21 cellular contexts compared by ENCODE assay signal in the genomic region with DNA sequence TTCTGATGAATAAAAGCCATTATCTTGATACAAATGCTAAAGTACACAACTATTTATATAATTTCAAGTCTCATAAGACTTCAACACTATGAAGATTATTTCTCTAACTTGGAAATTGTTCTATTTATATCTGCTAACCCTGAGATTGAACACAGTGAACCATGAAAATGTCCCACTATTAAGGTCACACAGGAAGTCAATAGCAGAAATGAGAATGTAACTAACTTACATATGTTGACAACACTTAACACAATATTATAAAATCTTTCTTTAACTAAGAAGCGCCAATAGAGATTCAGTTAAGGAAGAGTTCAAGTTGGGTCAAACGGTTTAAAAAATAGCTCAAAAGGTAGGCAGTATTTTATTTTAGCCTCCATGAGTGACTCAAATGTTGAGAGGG.
DNase-seq lines count a peak whose midpoint lies in the region; ATAC-seq, FAIRE-seq and TF ChIP-seq lines count a peak whose summit lies in the region.
"Had no signal": no experiment of that assay in that cellular context is flagged by ENCODE, and none has a peak within 500 bp of the region (broad histone marks: within the 10 kb centered on the region; RNA-seq: fewer than 3 reads in every experiment).

No MANE protein-coding gene starts in this region.

- TF ChIP-seq CTCF in H1 (IDR thresholded peaks at IDR 0.05; ENCODE audit: control extremely low read depth in 1 of 3, insufficient read depth in 1 of 3, low read depth in 1 of 3, low read length in 3 of 3) = no peak

- 0 out of 2 replicates have a peak overlapping the region, but pooled peaks have one; percentile 22 for H2AFZ ChIP-seq in H1 (ENCODE audit: low read length)

- H3K27ac ChIP-seq in BLaER1 treated with 17β-estradiol and CSF1 and Interleukin-3, amounts not matched to agents 10 nM and 100 nM = peak overlapping the region in 9 of 11 experiments; percentile 36 to 71 (median 64); a peak in 19 of 22 replicates
- no peak overlapping the region for H3K27ac ChIP-seq in H1 (ENCODE audit: low read depth, low read length)
- H3K27ac ChIP-seq: A549, Peyer's patch had no signal

- no peak for TF ChIP-seq POLR2A in H1 (IDR thresholded peaks at IDR 0.05; ENCODE audit: control extremely low read depth in 1 of 2, low read depth in 2 of 2, low read length in 2 of 2)

- H3K23ac ChIP-seq in H1 (ENCODE audit: insufficient read length) = no peak overlapping the region

- H3K4me1 ChIP-seq in BLaER1 treated with 17β-estradiol and CSF1 and Interleukin-3, amounts not matched to agents 10 nM and 100 nM = peaks cover 27 to 57% (median 41%) of the 10 kb centered on the region in 10 experiments
- no peaks in the 10 kb centered on the region for H3K4me1 ChIP-seq in H1 (replicated peaks in 1 of 4; ENCODE audit: control insufficient read depth in 3 of 4, insufficient read depth in 4 of 4, low read length in 3 of 4)
- H3K4me1 ChIP-seq: Peyer's patch had no signal

- CTCF ChIA-PET in H1 (lab: Charles Lee; ENCODE audit: partially characterized antibody) = no interaction called here

- POLR2A ChIA-PET in H1 (lab: Charles Lee; ENCODE audit: partially characterized antibody) = no interaction called here

- no peaks in the 10 kb centered on the region for H3K79me2 ChIP-seq in H1 (ENCODE audit: control insufficient read depth in 1 of 2, insufficient read depth in 2 of 2, low read length in 2 of 2)

- no peak overlapping the region for H3K14ac ChIP-seq in H1 (ENCODE audit: insufficient read length)

- no peaks in the 10 kb centered on the region for H3K36me3 ChIP-seq in BLaER1 treated with 17β-estradiol and CSF1 and Interleukin-3, amounts not matched to agents 10 nM and 100 nM
- no peaks in the 10 kb centered on the region for H3K36me3 ChIP-seq in H1 (ENCODE audit: control insufficient read depth in 2 of 4, insufficient read depth in 4 of 4, low read length in 3 of 4)
- H3K36me3 ChIP-seq: Peyer's patch had no signal

- no peak overlapping the region for H4K8ac ChIP-seq in H1 (ENCODE audit: extremely low read depth, insufficient read depth, low read length)

- H2BK20ac ChIP-seq in H1 (ENCODE audit: low read length) = no peak overlapping the region

- H2BK5ac ChIP-seq in H1 (ENCODE audit: low read depth, low read length) = no peak overlapping the region

- peaks cover 0 to 15% (median 0%) of the 10 kb centered on the region in 11 experiments; a peak in 4 of 22 replicates for H3K9me3 ChIP-seq in BLaER1 treated with 17β-estradiol and CSF1 and Interleukin-3, amounts not matched to agents 10 nM and 100 nM (replicated peaks in 1 of 11)
- no peaks in the 10 kb centered on the region for H3K9me3 ChIP-seq in H1 (ENCODE audit: insufficient read depth in 2 of 2, low read depth in 1 of 2, low read length in 1 of 2)
- H3K9me3 ChIP-seq: A549, Peyer's patch had no signal

- no peak overlapping the region for H2AK5ac ChIP-seq in H1 (ENCODE audit: low read depth, low read length)

- H3K4me3 ChIP-seq in BLaER1 treated with 17β-estradiol and CSF1 and Interleukin-3, amounts not matched to agents 10 nM and 100 nM = no peak overlapping the region
- H3K4me3 ChIP-seq in H1 (ENCODE audit: extremely low read depth in 1 of 4, insufficient read depth in 2 of 4, low read depth in 3 of 4, low read length in 4 of 4) = no peak overlapping the region
- H3K4me3 ChIP-seq: A549, Peyer's patch had no signal

- ATAC-seq in GM18868 (IDR thresholded peaks at IDR 0.05; ENCODE audit: unreplicated experiment) (peak; percentile 37), HG03432 (IDR thresholded peaks at IDR 0.05; ENCODE audit: unreplicated experiment) (peak; percentile 36), HG03196 (IDR thresholded peaks at IDR 0.05; ENCODE audit: unreplicated experiment) (no peak), HG02623 (IDR thresholded peaks at IDR 0.05; ENCODE audit: unreplicated experiment) (no peak)
- ATAC-seq: A549; CD8-positive, alpha-beta T cell had no signal

- H3K4ac ChIP-seq in H1 (replicated peaks; ENCODE audit: insufficient read length, low read depth, low read length) = no peak overlapping the region

- H4K5ac ChIP-seq in H1 (ENCODE audit: insufficient read length, low read depth, low read length) = no peak overlapping the region

- H3K4me2 ChIP-seq in BLaER1 treated with 17β-estradiol and CSF1 and Interleukin-3, amounts not matched to agents 10 nM and 100 nM = peak overlapping the region; percentile 25 to 64 (median 49); a peak in 21 of 22 replicates
- no peak overlapping the region for H3K4me2 ChIP-seq in H1 (ENCODE audit: insufficient read depth in 1 of 2, low read depth in 2 of 2, low read length in 2 of 2)
- H3K4me2 ChIP-seq: A549, SK-N-SH had no signal

- FAIRE-seq in H1 (lab: Jason Lieb, UNC) = no peak
- FAIRE-seq: D721Med, H54 had no signal

- H3K27me3 ChIP-seq in BLaER1 treated with 17β-estradiol and CSF1 and Interleukin-3, amounts not matched to agents 10 nM and 100 nM = no peaks in the 10 kb centered on the region
- H3K27me3 ChIP-seq in H1 (replicated peaks in 1 of 4; ENCODE audit: control insufficient read depth in 3 of 4, extremely low read depth in 1 of 4, insufficient read depth in 3 of 4, low read length in 3 of 4) = no peaks in the 10 kb centered on the region
- H3K27me3 ChIP-seq: Peyer's patch had no signal

- H4K20me1 ChIP-seq in BLaER1 treated with 17β-estradiol and CSF1 and Interleukin-3, amounts not matched to agents 10 nM and 100 nM = no peaks in the 10 kb centered on the region
- no peaks in the 10 kb centered on the region for H4K20me1 ChIP-seq in H1 (replicated peaks in 1 of 2; ENCODE audit: control insufficient read depth in 1 of 2, insufficient read depth in 2 of 2, low read length in 2 of 2)

- no peak overlapping the region for H3K18ac ChIP-seq in H1 (ENCODE audit: extremely low read depth, low read length)

- WGBS in H1 (ENCODE audit: extremely low coverage in 1 of 2, insufficient coverage in 1 of 2, insufficient read length in 1 of 2, insufficient replicate concordance in 2 of 2, low coverage in 1 of 2, low lambda C conversion rate in 2 of 2, missing lambda C conversion rate in 1 of 2), 2 experiments = 44% methylated on average over 2 of the region's 2 CpGs; no CpG with 5 or more reads in 1 of the 2 experiments

- H3K23me2 ChIP-seq in H1 (ENCODE audit: low read depth, low read length) = peaks cover 2% of the 10 kb centered on the region; the same call in 1 of the 2 replicates

- H2BK15ac ChIP-seq in H1 (ENCODE audit: low read length) = no peak overlapping the region; the same call in 1 of the 2 replicates

- no peak overlapping the region for H3K56ac ChIP-seq in H1 (replicated peaks; ENCODE audit: insufficient read length, low read depth, low read length)

- TF ChIP-seq RAD21 in H1 (IDR thresholded peaks at IDR 0.05 in 1 of 2, conservative IDR thresholded peaks at IDR 0.05 in 1 of 2; ENCODE audit: low read depth in 2 of 2, low read length in 2 of 2) = no peak

- H2BK120ac ChIP-seq in H1 (replicated peaks; ENCODE audit: low read depth, low read length) = no peak overlapping the region

- no peak overlapping the region for H4K91ac ChIP-seq in H1 (replicated peaks; ENCODE audit: insufficient read length, low read length)

- DNase-seq in H1 (ENCODE audit: low read depth in 1 of 2, low spot score in 2 of 2) = no peak
- no peak for DNase-seq in HT-29 (ENCODE audit: low spot score)
- DNase-seq in activated CD4-positive, alpha-beta T cell treated with anti-CD3 and anti-CD28 coated beads, Interleukin-2, amount 50 U/mL, for 1 hour = no peak
- DNase-seq: CD8-positive, alpha-beta T cell; DMS79 treated with DMSO at 0.1 percent for 48 hours; GDM1; NCI-H1092; NCI-H1694 treated with DMSO at 0.1 percent for 48 hours; NCI-H2171; NCI-H774; Peyer's patch; Right ventricle myocardium superior; SK-N-SH had no signal

- no peak for TF ChIP-seq EP300 in H1 (IDR thresholded peaks at IDR 0.05; ENCODE audit: borderline replicate concordance in 1 of 2, low read depth in 2 of 2, low read length in 2 of 2)

- no peaks in the 10 kb centered on the region for H3K79me1 ChIP-seq in H1 (ENCODE audit: low read depth, low read length)

- no peak overlapping the region for H2BK12ac ChIP-seq in H1 (ENCODE audit: low read depth, low read length)

- H3K9ac ChIP-seq in BLaER1 treated with 17β-estradiol and CSF1 and Interleukin-3, amounts not matched to agents 10 nM and 100 nM = peak overlapping the region in 1 of 11 experiments; percentile 16; a peak in 1 of 22 replicates
- H3K9ac ChIP-seq in H1 (replicated peaks in 1 of 4; ENCODE audit: extremely low read depth in 1 of 4, low read depth in 3 of 4, low read length in 3 of 4) = no peak overlapping the region
- H3K9ac ChIP-seq: SK-N-SH had no signal

TF ChIP-seq in H1, 55 proteins besides CTCF, POLR2A, EP300 and RAD21:
- TF ChIP-seq, protein P1, sequence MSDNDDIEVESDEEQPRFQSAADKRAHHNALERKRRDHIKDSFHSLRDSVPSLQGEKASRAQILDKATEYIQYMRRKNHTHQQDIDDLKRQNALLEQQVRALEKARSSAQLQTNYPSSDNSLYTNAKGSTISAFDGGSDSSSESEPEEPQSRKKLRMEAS (IDR thresholded peaks at IDR 0.05) = no peak
- TF ChIP-seq SIN3A (conservative IDR thresholded peaks at IDR 0.05 in 1 of 2, IDR thresholded peaks at IDR 0.05 in 1 of 2; ENCODE audit: low read depth in 1 of 2, low read length in 2 of 2) = no peak
- TF ChIP-seq, protein P2, sequence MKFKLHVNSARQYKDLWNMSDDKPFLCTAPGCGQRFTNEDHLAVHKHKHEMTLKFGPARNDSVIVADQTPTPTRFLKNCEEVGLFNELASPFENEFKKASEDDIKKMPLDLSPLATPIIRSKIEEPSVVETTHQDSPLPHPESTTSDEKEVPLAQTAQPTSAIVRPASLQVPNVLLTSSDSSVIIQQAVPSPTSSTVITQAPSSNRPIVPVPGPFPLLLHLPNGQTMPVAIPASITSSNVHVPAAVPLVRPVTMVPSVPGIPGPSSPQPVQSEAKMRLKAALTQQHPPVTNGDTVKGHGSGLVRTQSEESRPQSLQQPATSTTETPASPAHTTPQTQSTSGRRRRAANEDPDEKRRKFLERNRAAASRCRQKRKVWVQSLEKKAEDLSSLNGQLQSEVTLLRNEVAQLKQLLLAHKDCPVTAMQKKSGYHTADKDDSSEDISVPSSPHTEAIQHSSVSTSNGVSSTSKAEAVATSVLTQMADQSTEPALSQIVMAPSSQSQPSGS (IDR thresholded peaks at IDR 0.05; ENCODE audit: low read length) = no peak

Comparison
In these comparisons a context has a peak if more than half of its experiments do, and no peak if none do; other contexts are left out.
1. H3K4me2 ChIP-seq: peak in BLaER1 treated with 17β-estradiol and CSF1 and Interleukin-3, amounts not matched to agents 10 nM and 100 nM (11 of 11); none in H1 (0 of 2).
2. ATAC-seq: peak in GM18868 (single experiment) and HG03432 (single experiment); none in HG03196 (single experiment) and HG02623 (single experiment).